Comparison of ENCODE assay signal across 19 cellular contexts in the genomic region with DNA sequence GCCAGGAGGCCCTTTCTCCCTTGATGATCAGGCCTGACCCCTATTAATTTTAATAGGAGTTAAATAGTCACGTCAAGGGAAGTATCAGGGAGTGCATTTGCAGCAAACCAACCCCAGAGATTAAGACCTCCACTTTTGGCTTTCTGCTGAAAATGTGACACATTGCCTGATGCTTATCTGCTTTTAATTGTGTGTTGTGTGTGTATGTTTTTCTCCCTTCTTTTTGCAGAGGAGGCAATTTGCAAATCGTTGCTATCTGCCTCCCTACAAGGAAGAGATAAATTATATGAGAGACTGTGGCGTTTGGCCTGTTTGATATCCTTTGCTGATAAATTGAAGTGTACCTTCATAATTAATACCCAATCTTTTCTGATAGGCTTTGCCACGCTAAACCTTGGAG.
A peak's percentile ranks its signal among the peaks of the same experiment; 100 is the strongest.
DNase-seq lines count a peak whose midpoint lies in the region; ATAC-seq and TF ChIP-seq lines count a peak whose summit lies in the region.
"Had no signal": no experiment of that assay in that cellular context is flagged by ENCODE, and none has a peak within 500 bp of the region (broad histone marks: within the 10 kb centered on the region; RNA-seq: fewer than 3 reads in every experiment).

No MANE protein-coding gene starts in this region.

- peaks cover 50% of the 10 kb centered on the region for H3K4me1 Mint-ChIP-seq in activated CD4-positive, alpha-beta T cell treated with anti-CD3 and anti-CD28 coated beads, Interleukin-2, amount 10 ng/mL, durations not matched to agents 7 days and 5 days
- H3K4me1 Mint-ChIP-seq in activated naive CD8-positive, alpha-beta T cell (ENCODE audit: low read depth), result peaks cover 50% of the 10 kb centered on the region
- H3K4me1 Mint-ChIP-seq in neural progenitor cell, result no peaks in the 10 kb centered on the region
- H3K4me1 Mint-ChIP-seq: memory B cell; neural crest cell; stimulated activated naive B cell treated with anti-CD40 and anti-IgM and Interleukin-4, amounts not matched to agents 10 μg/mL and 1 μg/mL and 100 μg/mL, for 72 hours had no signal

- H3K4me1 ChIP-seq in Loucy (ENCODE audit: insufficient read depth, low read length, poor library complexity, severe bottlenecking) (peaks cover 4% of the 10 kb centered on the region), neural progenitor cell (no peaks in the 10 kb centered on the region)
- H3K4me1 ChIP-seq: foreskin keratinocyte had no signal

- POLR2A ChIA-PET in activated CD4-positive, alpha-beta T cell treated with anti-CD3 and anti-CD28 coated beads, Interleukin-2, amount 10 ng/mL, durations not matched to agents 7 days and 5 days (lab: Charles Lee), result no interaction called here

- peak overlapping the region; percentile 71 for H3K4me3 Mint-ChIP-seq in activated CD4-positive, alpha-beta T cell treated with anti-CD3 and anti-CD28 coated beads, Interleukin-2, amount 10 ng/mL, durations not matched to agents 7 days and 5 days
- H3K4me3 Mint-ChIP-seq in activated naive CD8-positive, alpha-beta T cell, result peak overlapping the region; percentile 78
- H3K4me3 Mint-ChIP-seq in neural progenitor cell, result no peak overlapping the region
- H3K4me3 Mint-ChIP-seq: HFFc6; memory B cell; neural crest cell; stimulated activated naive B cell treated with anti-CD40 and anti-IgM and Interleukin-4, amounts not matched to agents 10 μg/mL and 1 μg/mL and 100 μg/mL, for 72 hours had no signal

- no peak for DNase-seq in activated CD4-positive, alpha-beta T cell treated with anti-CD3 and anti-CD28 coated beads, Interleukin-2, amount 10 ng/mL, durations not matched to agents 7 days and 5 days
- no peak for DNase-seq in activated CD4-positive, alpha-beta T cell treated with anti-CD3 and anti-CD28 coated beads for 48 hours
- DNase-seq in neural progenitor cell (ENCODE audit: low spot score) (no peak), midbrain (lab: John Stamatoyannopoulos, UW) (no peak)
- DNase-seq: foreskin keratinocyte; HFFc6; hypothalamus; kidney glomerular epithelial cell; NCI-H1930; NCI-H524; SIG-M5; stimulated activated naive B cell treated with anti-CD40 and anti-IgM and Interleukin-4, amounts not matched to agents 10 μg/mL and 1 μg/mL and 100 μg/mL, for 72 hours had no signal

- H3K9ac ChIP-seq in Loucy (ENCODE audit: low read depth, low read length, poor library complexity, severe bottlenecking) (no peak overlapping the region), neural progenitor cell (no peak overlapping the region)

- H3K27me3 Mint-ChIP-seq in activated CD4-positive, alpha-beta T cell treated with anti-CD3 and anti-CD28 coated beads, Interleukin-2, amount 10 ng/mL, durations not matched to agents 7 days and 5 days, result no peaks in the 10 kb centered on the region
- H3K27me3 Mint-ChIP-seq in activated naive CD8-positive, alpha-beta T cell, result no peaks in the 10 kb centered on the region
- H3K27me3 Mint-ChIP-seq in neural progenitor cell (ENCODE audit: insufficient read depth, low read depth), result peaks cover 4% of the 10 kb centered on the region
- H3K27me3 Mint-ChIP-seq: memory B cell had no signal

- H3K27me3 ChIP-seq in Loucy (ENCODE audit: insufficient read depth, low read length, poor library complexity, severe bottlenecking) (no peaks in the 10 kb centered on the region), neural progenitor cell (no peaks in the 10 kb centered on the region)
- H3K27me3 ChIP-seq: foreskin keratinocyte had no signal

- no peaks in the 10 kb centered on the region for H3K79me2 ChIP-seq in Loucy (ENCODE audit: insufficient read depth, low read length)
- no peaks in the 10 kb centered on the region for H3K79me2 ChIP-seq in neural progenitor cell (ENCODE audit: low read depth)

- H3K27ac Mint-ChIP-seq in activated CD4-positive, alpha-beta T cell treated with anti-CD3 and anti-CD28 coated beads, Interleukin-2, amount 10 ng/mL, durations not matched to agents 7 days and 5 days, result peak overlapping the region; percentile 98
- H3K27ac Mint-ChIP-seq in activated naive CD8-positive, alpha-beta T cell, result peak overlapping the region; percentile 92
- H3K27ac Mint-ChIP-seq in neural progenitor cell, result no peak overlapping the region
- H3K27ac Mint-ChIP-seq: HFFc6; memory B cell; stimulated activated naive B cell treated with anti-CD40 and anti-IgM and Interleukin-4, amounts not matched to agents 10 μg/mL and 1 μg/mL and 100 μg/mL, for 72 hours had no signal

- CTCF ChIA-PET in activated CD4-positive, alpha-beta T cell treated with anti-CD3 and anti-CD28 coated beads, Interleukin-2, amount 10 ng/mL, durations not matched to agents 7 days and 5 days (lab: Charles Lee), result interaction anchor here (0.7 to 1.5 kb wide), 2 partner anchors 16 to 203 kb away, joined by 3 read pairs; no protein-coding TSS in a partner anchor

- H3K4me3 ChIP-seq in Loucy (ENCODE audit: low read length, poor library complexity, severe bottlenecking), result peak overlapping the region; percentile 33
- H3K4me3 ChIP-seq in neural progenitor cell, result no peak overlapping the region

- no peaks in the 10 kb centered on the region for H3K9me2 ChIP-seq in Loucy (replicated peaks; ENCODE audit: low read depth, low read length)

- H3K36me3 ChIP-seq in Loucy (ENCODE audit: insufficient read depth, low read length) (no peaks in the 10 kb centered on the region), neural progenitor cell (no peaks in the 10 kb centered on the region)

- H3K36me3 Mint-ChIP-seq in activated CD4-positive, alpha-beta T cell treated with anti-CD3 and anti-CD28 coated beads, Interleukin-2, amount 10 ng/mL, durations not matched to agents 7 days and 5 days (ENCODE audit: low read depth), result peaks cover 20% of the 10 kb centered on the region
- H3K36me3 Mint-ChIP-seq in activated naive CD8-positive, alpha-beta T cell, result peaks cover 6% of the 10 kb centered on the region
- H3K36me3 Mint-ChIP-seq in neural progenitor cell, result no peaks in the 10 kb centered on the region
- H3K36me3 Mint-ChIP-seq: memory B cell; stimulated activated naive B cell treated with anti-CD40 and anti-IgM and Interleukin-4, amounts not matched to agents 10 μg/mL and 1 μg/mL and 100 μg/mL, for 72 hours had no signal

- H2AFZ ChIP-seq in Loucy (ENCODE audit: low read length), result peak overlapping the region; percentile 32; the same call in 1 of the 2 replicates
- peak overlapping the region; percentile 87 for H2AFZ ChIP-seq in neural progenitor cell (replicated peaks)

- ATAC-seq in HG02852 (IDR thresholded peaks at IDR 0.05; ENCODE audit: unreplicated experiment), result no peak
- ATAC-seq in GM19351 (IDR thresholded peaks at IDR 0.05; ENCODE audit: unreplicated experiment), result no peak
- ATAC-seq: foreskin keratinocyte; stimulated activated naive B cell treated with anti-CD40 and anti-IgM and Interleukin-4, amounts not matched to agents 10 μg/mL and 1 μg/mL and 100 μg/mL, for 72 hours had no signal

- H3K9me3 ChIP-seq in Loucy (ENCODE audit: insufficient read depth, low read depth, low read length) (peaks cover 5% of the 10 kb centered on the region; the same call in 1 of the 2 replicates), neural progenitor cell (ENCODE audit: low read depth) (peaks cover 5% of the 10 kb centered on the region)

- H4K20me1 ChIP-seq in Loucy (ENCODE audit: insufficient read depth, low read length, poor library complexity, severe bottlenecking), result no peaks in the 10 kb centered on the region
- no peaks in the 10 kb centered on the region for H4K20me1 ChIP-seq in neural progenitor cell (ENCODE audit: low read depth)

- H3K4me2 ChIP-seq in Loucy (ENCODE audit: low read depth, low read length, poor library complexity, severe bottlenecking) (peak overlapping the region; percentile 33), neural progenitor cell (no peak overlapping the region)

- H3F3A ChIP-seq in Loucy (ENCODE audit: low read depth), result no peaks in the 10 kb centered on the region
- no peaks in the 10 kb centered on the region for H3F3A ChIP-seq in neural progenitor cell (ENCODE audit: low read depth)

- TF ChIP-seq CTCF in Loucy (conservative IDR thresholded peaks at IDR 0.05; ENCODE audit: low read length) (no peak), neural progenitor cell (IDR thresholded peaks at IDR 0.05) (no peak)

- H3K9me3 Mint-ChIP-seq in activated CD4-positive, alpha-beta T cell treated with anti-CD3 and anti-CD28 coated beads, Interleukin-2, amount 10 ng/mL, durations not matched to agents 7 days and 5 days, result peaks cover 19% of the 10 kb centered on the region
- peaks cover 6% of the 10 kb centered on the region for H3K9me3 Mint-ChIP-seq in activated naive CD8-positive, alpha-beta T cell (ENCODE audit: low read depth)
- peaks cover 6% of the 10 kb centered on the region for H3K9me3 Mint-ChIP-seq in neural progenitor cell

- no peak overlapping the region for H3K27ac ChIP-seq in neural progenitor cell
- H3K27ac ChIP-seq: C4-2B, foreskin keratinocyte had no signal
